9 cellular contexts compared by ENCODE assay signal in the genomic region with DNA sequence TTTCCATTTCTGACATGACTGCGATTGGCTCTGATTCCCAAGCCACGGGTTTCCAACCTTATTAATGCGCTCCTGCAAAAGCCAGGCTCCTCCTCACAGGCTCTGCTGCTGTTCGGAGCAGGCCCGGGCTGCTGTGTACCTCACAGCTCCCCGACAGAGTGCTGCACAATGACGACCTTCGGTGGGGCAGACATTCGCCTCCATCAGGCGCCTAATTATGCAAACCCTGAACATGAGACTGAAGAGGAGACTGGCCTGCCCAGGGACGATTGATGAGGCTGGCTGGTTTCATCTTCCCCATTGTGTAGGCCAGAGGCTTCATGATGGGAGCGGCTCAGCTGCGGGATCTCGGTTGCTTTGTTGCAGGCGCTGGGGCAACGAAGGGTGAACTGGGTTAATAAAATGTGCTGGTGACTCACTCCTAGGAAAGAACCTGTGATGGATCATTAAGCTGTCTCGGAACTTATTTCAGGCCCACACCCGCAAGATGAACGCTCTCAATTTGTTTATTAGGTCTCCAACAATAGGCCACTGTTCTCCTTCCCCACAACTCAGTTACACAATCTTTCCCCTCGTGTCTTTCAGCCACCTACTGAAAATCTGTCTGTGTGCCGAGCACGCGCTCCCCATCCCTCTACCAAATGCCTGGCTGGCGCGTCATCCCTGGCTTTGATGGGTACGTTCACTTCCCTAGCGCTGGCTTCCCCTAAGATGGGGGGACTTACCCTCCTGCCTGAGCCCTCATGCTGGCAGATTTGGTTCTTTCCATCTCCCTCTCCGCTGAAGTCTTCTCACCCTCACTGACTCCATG. TPM values are rescaled to one million over a fixed set of nuclear protein-coding genes. Genes with fewer than 3 reads are reported as not detected.
DNase-seq lines count a peak whose midpoint lies in the region; TF ChIP-seq lines count a peak whose summit lies in the region.
"Had no signal": no experiment of that assay in that cellular context is flagged by ENCODE, and none has a peak within 500 bp of the region (broad histone marks: within the 10 kb centered on the region; RNA-seq: fewer than 3 reads in every experiment).

No MANE protein-coding gene starts in this region.

- H3K27ac ChIP-seq in temporal lobe (ENCODE audit: low read depth, low read length) (peak overlapping the region; percentile 83), ovary (no peak overlapping the region)

- DNase-seq in NCI-H146 (lab: John Stamatoyannopoulos, UW) (peak; percentile 14), NCI-H146 treated with DMSO at 0.1 percent for 48 hours (lab: John Stamatoyannopoulos, UW; ENCODE audit: unreplicated experiment) (no peak), cardiac fibroblast (ENCODE audit: low read depth in 2 of 2) (peak; percentile 32 to 57), mesenteric fat pad (ENCODE audit: low spot score) (peak; percentile 51), ovary (no peak), HEK293T (ENCODE audit: extremely low spot score) (no peak), NCI-H1694 treated with DMSO at 0.1 percent for 48 hours (lab: John Stamatoyannopoulos, UW) (no peak)

- POLR2A ChIA-PET in HEK293T (lab: Yijun Ruan, JAX) = interaction anchor here (1.1 to 1.7 kb wide), 2 partner anchors 12 to 27 kb away, joined by 5 to 6 read pairs; a partner anchor contains a TSS

- TF ChIP-seq CTCF in cardiac fibroblast (IDR thresholded peaks at IDR 0.05; ENCODE audit: low read depth, low read length) = no peak
- TF ChIP-seq CTCF in ovary (IDR thresholded peaks at IDR 0.05) = no peak

- H3K4me3 ChIP-seq in cardiac fibroblast (replicated peaks in 1 of 2; ENCODE audit: low read depth in 2 of 2, low read length in 2 of 2) (no peak overlapping the region), ovary (no peak overlapping the region)

- intact Hi-C loops in ovary (cut with DNase I) = no loop called here

- TF ChIP-seq EP300 in ovary (IDR thresholded peaks at IDR 0.05) = no peak

- WGBS in ovary, 3 donors = 80 to 86% (median 86%) methylated on average over 28 of the region's 28 CpGs

- TF ChIP-seq POLR2A in ovary (IDR thresholded peaks at IDR 0.05) = no peak

- H3K36me3 ChIP-seq in ovary = no peaks in the 10 kb centered on the region

- no peaks in the 10 kb centered on the region for H3K9me3 ChIP-seq in ovary

- CTCF ChIA-PET in HEK293T (lab: Yijun Ruan, JAX) = no interaction called here

- no peaks in the 10 kb centered on the region for H3K4me1 ChIP-seq in ovary (ENCODE audit: insufficient read depth)

- H3K27me3 ChIP-seq in ovary = no peaks in the 10 kb centered on the region

TF ChIP-seq in HEK293T, 16 proteins besides CTCF, POLR2A, EP300 and RAD21:
- no peak; the same call in 1 of the 2 replicates for TF ChIP-seq L3MBTL2 (conservative IDR thresholded peaks at IDR 0.05)
- no peak for TF ChIP-seq ELF4 (IDR thresholded peaks at IDR 0.05)
- no peak for TF ChIP-seq SP1 (IDR thresholded peaks at IDR 0.05)
- TF ChIP-seq BHLHE40 (IDR thresholded peaks at IDR 0.05; ENCODE audit: borderline replicate concordance) = no peak
- TF ChIP-seq HDGF (IDR thresholded peaks at IDR 0.05; ENCODE audit: borderline replicate concordance) = no peak
- no peak for TF ChIP-seq LEF1 (IDR thresholded peaks at IDR 0.05; ENCODE audit: borderline replicate concordance)

RNA-seq across cellular contexts. Expression of a gene that starts 27.2 kb away (rescaled TPM):
- total RNA-seq in mesenteric fat pad (70.7 TPM), temporal lobe (12.3 TPM), ovary (100 to 1,000 TPM in 1 of 7 donors, 10 to 100 TPM in 6; 28.6 to 150 (median 79.2) TPM)
- 10 to 100 TPM; 19.6 to 49.3 TPM for polyA plus RNA-seq in ovary

RNA-seq across cellular contexts. Expression of a gene that starts 58.0 kb away (rescaled TPM):
- total RNA-seq in mesenteric fat pad (0.16 TPM), temporal lobe (6.6 TPM), ovary (100 to 1,000 TPM in 4 of 7 donors, 10 to 100 TPM in 3; 29.8 to 178 (median 107) TPM)
- 10 to 100 TPM; 20.9 to 71.5 TPM for polyA plus RNA-seq in ovary
- total RNA-seq: dermis microvascular lymphatic vessel endothelial cell had no signal

Comparison
In these comparisons a context has a peak if more than half of its experiments do, and no peak if none do; other contexts are left out.
1. DNase-seq: peak in NCI-H146 (single experiment), cardiac fibroblast (2 of 2) and mesenteric fat pad (single experiment); none in NCI-H146 treated with DMSO at 0.1 percent for 48 hours (single experiment), ovary (0 of 5), HEK293T (single experiment) and NCI-H1694 treated with DMSO at 0.1 percent for 48 hours (single experiment).